Comparison of ENCODE assay signal across 28 cellular contexts in the genomic region with DNA sequence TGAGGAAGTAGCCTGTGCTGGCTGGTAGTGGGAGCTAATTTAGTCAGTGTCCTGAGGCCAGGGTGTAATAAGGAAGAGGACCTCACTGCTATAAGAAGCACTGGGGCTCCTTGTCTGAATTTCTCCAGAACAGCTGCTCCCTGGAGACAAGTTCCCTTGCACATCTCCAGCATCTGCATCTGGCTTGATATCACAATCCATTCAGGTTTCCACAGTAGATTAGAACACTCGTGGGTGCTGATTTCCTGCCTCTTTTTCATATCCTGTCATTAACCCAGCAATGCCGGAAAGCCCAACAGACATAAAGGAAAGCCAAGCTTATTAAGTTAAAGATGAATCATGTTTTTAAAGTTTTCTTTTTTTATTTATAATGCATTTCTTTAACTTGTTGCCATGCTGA.
"Had no signal": no experiment of that assay in that cellular context is flagged by ENCODE, and none has a peak within 500 bp of the region (broad histone marks: within the 10 kb centered on the region; RNA-seq: fewer than 3 reads in every experiment).

No MANE protein-coding gene starts in this region.

- H3K9me3 ChIP-seq: ovary, psoas muscle, right lobe of liver, suprapubic skin, testis, tibial artery, transverse colon, upper lobe of right lung, uterus had no signal

- DNase-seq: natural killer cell; occipital lobe; ovary; posterior cingulate gyrus; psoas muscle; right cardiac atrium; right lobe of liver; spleen; stimulated activated CD4-positive, alpha-beta T cell treated with anti-CD3 and anti-CD28 coated beads, Interleukin-12 subunit alpha, Interleukin-12 subunit beta, amount 100 ng/mL, for 4 hours; stimulated activated CD4-positive, alpha-beta T cell treated with anti-CD3 and anti-CD28 coated beads, Interleukin-1b, Interleukin-23, amount 100 ng/mL, for 48 hours; stimulated activated CD4-positive, alpha-beta T cell treated with anti-CD3 and anti-CD28 coated beads, Interleukin-4, amount 100 ng/mL, for 1 hour; stimulated activated CD4-positive, alpha-beta T cell treated with anti-CD3 and anti-CD28 coated beads, Interleukin-4, amount 100 ng/mL, for 4 hours; stimulated activated CD8-positive, alpha-beta memory T cell treated with anti-CD3 and anti-CD28 coated beads, Interleukin-4, amount 100 ng/mL, for 48 hours; stimulated activated naive CD4-positive, alpha-beta T cell; stimulated activated naive CD8-positive, alpha-beta T cell treated with anti-CD3 and anti-CD28 coated beads, Interleukin-15, amount 100 ng/mL, for 72 hours; stimulated activated naive CD8-positive, alpha-beta T cell treated with anti-CD3 and anti-CD28 coated beads, Interleukin-15, Interleukin-2, amounts not matched to agents 100 U/mL and 50 U/mL, for 24 hours; substantia nigra; testis; tibial artery; transverse colon; upper lobe of right lung; uterus had no signal

- H3K36me3 ChIP-seq: neural progenitor cell, ovary, right lobe of liver, spleen, suprapubic skin, tibial artery, transverse colon, upper lobe of right lung, uterus had no signal

- H3K27ac ChIP-seq: neural progenitor cell, ovary, parathyroid adenoma, psoas muscle, right lobe of liver, skin epidermis, spleen, suprapubic skin, testis, tibial artery, transverse colon, upper lobe of right lung, uterus had no signal

- H3K4me1 ChIP-seq: neural progenitor cell, parathyroid adenoma, psoas muscle, right lobe of liver, spleen, suprapubic skin, tibial artery, transverse colon, upper lobe of right lung, uterus had no signal

- H3K4me3 ChIP-seq: neural progenitor cell, ovary, psoas muscle, right lobe of liver, skin epidermis, smooth muscle cell, spleen, suprapubic skin, testis, tibial artery, transverse colon, upper lobe of right lung, uterus had no signal

- H3K27me3 ChIP-seq: neural progenitor cell, ovary, right lobe of liver, suprapubic skin, testis, tibial artery, transverse colon, upper lobe of right lung, uterus had no signal

- ATAC-seq: natural killer cell; psoas muscle; right cardiac atrium; right lobe of liver; stimulated activated memory B cell treated with anti-CD40 and anti-IgM and Interleukin-4, amounts not matched to agents 10 μg/mL and 1 μg/mL and 100 μg/mL, for 72 hours; stimulated activated naive CD8-positive, alpha-beta T cell treated with anti-CD3 and anti-CD28 coated beads, Interleukin-15, amount 100 ng/mL, for 72 hours; stimulated activated naive CD8-positive, alpha-beta T cell treated with anti-CD3 and anti-CD28 coated beads, Interleukin-15, Interleukin-2, amounts not matched to agents 100 U/mL and 50 U/mL, for 24 hours; upper lobe of right lung had no signal
